ENCODE assay signal across 8 cellular contexts in genomic region chr6:31622678-31623077, GRCh38. TPM values are rescaled to one million over a fixed set of nuclear protein-coding genes. Genes with fewer than 3 reads are reported as not detected.
A peak's percentile ranks its signal among the peaks of the same experiment; 100 is the strongest.
DNase-seq lines count a peak whose midpoint lies in the region; ATAC-seq and TF ChIP-seq lines count a peak whose summit lies in the region.

No MANE protein-coding gene starts in this region.

- DNase-seq in Caco-2: no peak
- no peak for DNase-seq in NT2/D1 (ENCODE audit: low read depth, low spot score)
- no peak for DNase-seq in dorsolateral prefrontal cortex
- no peak for DNase-seq in islet precursor cell
- no peak for DNase-seq in NCI-H2196 (lab: John Stamatoyannopoulos, UW; ENCODE audit: unreplicated experiment)

- H3K36me3 Mint-ChIP-seq in Caco-2 (ENCODE audit: insufficient read depth, unreplicated experiment): peaks cover 75% of the 10 kb centered on the region

- CTCF ChIA-PET in Caco-2 (lab: Charles Lee): no interaction called here

- H3K9me3 Mint-ChIP-seq in Caco-2 (ENCODE audit: unreplicated experiment): no peaks in the 10 kb centered on the region

- H3K27me3 ChIP-seq in Caco-2 (replicated peaks; ENCODE audit: control insufficient read depth, insufficient read depth, low read length) (no peaks in the 10 kb centered on the region), NT2/D1 (ENCODE audit: insufficient read depth, insufficient read length) (no peaks in the 10 kb centered on the region), dorsolateral prefrontal cortex (no peaks in the 10 kb centered on the region), neuron (ENCODE audit: insufficient read depth, low read length) (no peaks in the 10 kb centered on the region)

- H3K4me3 Mint-ChIP-seq in Caco-2 (ENCODE audit: unreplicated experiment): peak overlapping the region; percentile 83

- ATAC-seq in GM21576 (IDR thresholded peaks at IDR 0.05; ENCODE audit: unreplicated experiment) (no peak), GM21447 (IDR thresholded peaks at IDR 0.05; ENCODE audit: unreplicated experiment) (no peak)

- peak overlapping the region in 26 of 59 donors; percentile 8 to 100 (median 98) for H3K27ac ChIP-seq in dorsolateral prefrontal cortex

- H3K27ac Mint-ChIP-seq in Caco-2 (ENCODE audit: unreplicated experiment): peak overlapping the region; percentile 99

- no TSS peak for BruUV-seq in Caco-2 (replicated peaks; lab: Mats Ljungman, UMichigan)

- POLR2A ChIA-PET in Caco-2 (lab: Charles Lee): interaction anchor here (1.0 to 1.4 kb wide), 2 partner anchors 29 to 38 kb away, joined by 4 read pairs; partner anchors contain the start of genes BAG6 and C6orf47

- TF ChIP-seq CTCF in Caco-2 (IDR thresholded peaks at IDR 0.05; ENCODE audit: insufficient read depth in 1 of 2, low read depth in 1 of 2, low read length in 1 of 2, severe bottlenecking in 1 of 2, unreplicated experiment in 1 of 2): no peak
- no peak for TF ChIP-seq CTCF in dorsolateral prefrontal cortex (IDR thresholded peaks at IDR 0.05 in 54 of 56, conservative IDR thresholded peaks at IDR 0.05 in 2 of 56; ENCODE audit: low read depth in 1 of 56, partially characterized antibody in 56 of 56)

- H3K4me3 ChIP-seq in Caco-2 (ENCODE audit: low read depth, low read length) (no peak overlapping the region), NT2/D1 (ENCODE audit: insufficient read length, low read depth) (peak overlapping the region; percentile 89), dorsolateral prefrontal cortex (peak overlapping the region in 35 of 59 donors; percentile 20 to 95 (median 81)), neuron (ENCODE audit: low read length) (peak overlapping the region; percentile 87)

- H3K9me3 ChIP-seq in Caco-2 (no peaks in the 10 kb centered on the region), NT2/D1 (ENCODE audit: insufficient read depth, low read length) (no peaks in the 10 kb centered on the region), neuron (ENCODE audit: low read length) (no peaks in the 10 kb centered on the region)

- H3K27me3 Mint-ChIP-seq in Caco-2 (ENCODE audit: insufficient read depth, unreplicated experiment): no peaks in the 10 kb centered on the region

- H3K36me3 ChIP-seq in Caco-2 (ENCODE audit: control insufficient read depth, insufficient read depth, low read length) (peaks cover 20% of the 10 kb centered on the region), NT2/D1 (ENCODE audit: insufficient read depth, insufficient read length, low read length) (peaks cover 63% of the 10 kb centered on the region), neuron (ENCODE audit: insufficient read depth, low read length) (peaks cover 55% of the 10 kb centered on the region)

- H3K9ac ChIP-seq in NT2/D1 (ENCODE audit: insufficient read length, low read depth): no peak overlapping the region

- peaks cover 12% of the 10 kb centered on the region for H3K4me1 Mint-ChIP-seq in Caco-2 (ENCODE audit: low read depth, unreplicated experiment)

- H2AFZ ChIP-seq in neuron (ENCODE audit: low read depth, low read length): no peak overlapping the region

- intact Hi-C loops in Caco-2 (cut with micrococcal nuclease; ENCODE audit: unreplicated experiment): no loop called here
- intact Hi-C loops in dorsolateral prefrontal cortex (cut with DNase I): no loop called here

- H3K4me1 ChIP-seq in Caco-2 (peaks cover 9% of the 10 kb centered on the region), NT2/D1 (ENCODE audit: insufficient read depth, insufficient read length) (peaks cover 6% of the 10 kb centered on the region), neuron (ENCODE audit: insufficient read depth, low read length) (peaks cover 18% of the 10 kb centered on the region)

RNA-seq across cellular contexts. Expression of gene PRRC2A, which starts 2.2 kb away (rescaled TPM):
- 213 and 222 TPM in 2 replicates for total RNA-seq in Caco-2 (2022)
- total RNA-seq in dorsolateral prefrontal cortex: 100 to 1,000 TPM; 158 to 273 (median 188) TPM

RNA-seq across cellular contexts. Expression of gene AIF1, which starts 7.6 kb away (rescaled TPM):
- total RNA-seq in Caco-2 (2022): 2.2 and 2.7 TPM in 2 replicates
- 10 to 100 TPM in 90 of 120 experiments, 1 to 10 TPM in 30; 1.8 to 89.3 (median 13.8) TPM for total RNA-seq in dorsolateral prefrontal cortex

RNA-seq across cellular contexts. Expression of gene BAG6, which starts 29.8 kb away (rescaled TPM):
- 354 and 376 TPM in 2 replicates for total RNA-seq in Caco-2 (2022)
- total RNA-seq in dorsolateral prefrontal cortex: 100 to 1,000 TPM; 144 to 262 (median 206) TPM

RNA-seq across cellular contexts. Expression of gene NCR3, which starts 29.9 kb away (rescaled TPM):
- total RNA-seq in Caco-2 (2022) (not detected in 2 replicates), dorsolateral prefrontal cortex (1 to 10 TPM in 4 of 120 experiments, under 1 TPM in 3, not detected in 113; 0.69 to 1.9 (median 1.1) TPM)

RNA-seq across cellular contexts. Expression of gene APOM, which starts 33.0 kb away (rescaled TPM):
- total RNA-seq in Caco-2 (2022) (14.8 and 15.8 TPM in 2 replicates), dorsolateral prefrontal cortex (1 to 10 TPM in 90 of 120 experiments, under 1 TPM in 22, not detected in 8; 0.56 to 5.0 (median 1.7) TPM)
